In the genomic region with DNA sequence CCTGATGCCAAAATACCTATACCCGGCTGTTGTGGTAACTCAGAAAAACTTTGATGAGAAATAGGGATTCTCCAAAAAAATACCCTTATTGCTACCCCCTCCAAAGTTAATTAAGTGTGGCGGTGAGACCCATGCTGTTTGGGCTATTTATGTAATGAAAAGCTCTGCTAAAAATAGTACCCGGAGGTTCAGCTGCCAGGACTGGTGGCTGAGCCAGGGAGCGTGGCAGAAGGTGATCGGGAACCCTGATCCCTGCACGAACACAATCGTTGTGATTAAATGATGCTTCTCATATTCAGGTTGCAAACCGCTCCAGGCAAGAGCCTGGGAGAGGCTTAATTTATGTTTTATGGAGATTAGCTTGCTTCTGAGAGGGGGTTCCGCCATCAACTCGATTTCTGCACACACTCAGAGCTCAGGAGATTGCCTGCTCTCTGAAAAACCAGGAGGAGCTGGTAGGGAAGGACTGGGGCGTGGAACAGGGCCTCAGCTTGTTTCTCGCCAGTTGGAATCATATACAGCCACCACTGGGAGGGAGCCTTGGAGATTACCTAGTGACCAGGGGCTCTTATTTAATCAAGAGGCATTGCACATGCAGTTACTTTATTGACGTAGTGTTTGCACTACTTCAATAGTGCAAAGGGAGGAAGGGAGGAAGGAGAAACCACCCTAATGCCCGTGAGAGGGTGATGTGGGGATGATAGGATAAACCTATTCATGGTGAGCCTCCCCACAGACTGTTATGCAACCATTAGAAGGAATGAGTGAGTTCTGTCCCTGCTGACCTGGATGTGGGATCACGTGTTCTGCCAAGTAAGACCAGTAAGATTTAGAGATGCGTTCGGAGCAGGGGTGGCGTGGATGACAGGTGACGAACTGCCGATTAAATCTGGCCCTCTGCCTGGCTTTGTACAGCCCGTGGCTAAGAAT, we compare ENCODE assay signal across 21 cellular contexts. TPM values are rescaled to one million over a fixed set of nuclear protein-coding genes. Genes with fewer than 3 reads are reported as not detected.
A peak's percentile ranks its signal among the peaks of the same experiment; 100 is the strongest.
DNase-seq lines count a peak whose midpoint lies in the region; ATAC-seq, FAIRE-seq and TF ChIP-seq lines count a peak whose summit lies in the region.
"Had no signal": no experiment of that assay in that cellular context is flagged by ENCODE, and none has a peak within 500 bp of the region (broad histone marks: within the 10 kb centered on the region; RNA-seq: fewer than 3 reads in every experiment).

No MANE protein-coding gene starts in this region.

- H4K20me1 ChIP-seq in BLaER1 treated with 17β-estradiol and CSF1 and Interleukin-3, amounts not matched to agents 10 nM and 100 nM = peaks cover 29 to 76% (median 57%) of the 10 kb centered on the region in 11 experiments; a peak in 20 of 22 replicates

- H3K9ac ChIP-seq in BLaER1 treated with 17β-estradiol and CSF1 and Interleukin-3, amounts not matched to agents 10 nM and 100 nM = peak overlapping the region in 3 of 11 experiments; percentile 14 to 37 (median 37); a peak in 3 of 22 replicates

- H3K4me3 Mint-ChIP-seq in dendritic cell treated with granulocyte-macrophage colony-stimulating factor and Interleukin-4, amounts not matched to agents 40 ng/mL and 50 ng/mL, for 4 days = no peak overlapping the region
- no peak overlapping the region for H3K4me3 Mint-ChIP-seq in naive thymus-derived CD4-positive, alpha-beta T cell
- H3K4me3 Mint-ChIP-seq: neural crest cell had no signal

- ATAC-seq in naive thymus-derived CD4-positive, alpha-beta T cell = no peak
- ATAC-seq in HG02763 (IDR thresholded peaks at IDR 0.05; ENCODE audit: unreplicated experiment) = no peak
- ATAC-seq: GM12878 had no signal

- CTCF ChIA-PET in naive thymus-derived CD4-positive, alpha-beta T cell (lab: Charles Lee) = interaction anchor here (0.6 kb wide), 1 partner anchor 20 kb away, joined by 3 read pairs; no protein-coding TSS in a partner anchor
- CTCF ChIA-PET in HEK293T (lab: Yijun Ruan, JAX) = interaction anchor here (0.9 to 1.4 kb wide), 3 partner anchors 9 to 147 kb away, joined by 3 to 4 read pairs (median 3); no protein-coding TSS in a partner anchor

- intact Hi-C loops in dendritic cell treated with granulocyte-macrophage colony-stimulating factor and Interleukin-4, amounts not matched to agents 40 ng/mL and 50 ng/mL, for 4 days (cut with micrococcal nuclease) = no loop called here
- intact Hi-C loops in naive thymus-derived CD4-positive, alpha-beta T cell (cut with micrococcal nuclease) = no loop called here

- H3K9me3 ChIP-seq in BLaER1 treated with 17β-estradiol and CSF1 and Interleukin-3, amounts not matched to agents 10 nM and 100 nM (replicated peaks in 1 of 11) = no peaks in the 10 kb centered on the region
- H3K9me3 ChIP-seq in naive thymus-derived CD4-positive, alpha-beta T cell (ENCODE audit: control insufficient read depth in 2 of 3, low read length in 3 of 3) = no peaks in the 10 kb centered on the region

- no peak for FAIRE-seq in frontal cortex (lab: Jason Lieb, UNC)
- FAIRE-seq: GM12878, H1, HTR-8/SVneo, urothelium cell line had no signal

- no peaks in the 10 kb centered on the region for H3K9me3 Mint-ChIP-seq in dendritic cell treated with granulocyte-macrophage colony-stimulating factor and Interleukin-4, amounts not matched to agents 40 ng/mL and 50 ng/mL, for 4 days
- H3K9me3 Mint-ChIP-seq in naive thymus-derived CD4-positive, alpha-beta T cell = no peaks in the 10 kb centered on the region
- H3K9me3 Mint-ChIP-seq: neural crest cell had no signal

- peak overlapping the region; percentile 45 for H3K27ac Mint-ChIP-seq in dendritic cell treated with granulocyte-macrophage colony-stimulating factor and Interleukin-4, amounts not matched to agents 40 ng/mL and 50 ng/mL, for 4 days
- peak overlapping the region in 5 of 9 donors; percentile 12 to 70 (median 63) for H3K27ac Mint-ChIP-seq in naive thymus-derived CD4-positive, alpha-beta T cell

- H3K27me3 Mint-ChIP-seq in dendritic cell treated with granulocyte-macrophage colony-stimulating factor and Interleukin-4, amounts not matched to agents 40 ng/mL and 50 ng/mL, for 4 days = no peaks in the 10 kb centered on the region
- no peaks in the 10 kb centered on the region for H3K27me3 Mint-ChIP-seq in naive thymus-derived CD4-positive, alpha-beta T cell

- H3K4me1 Mint-ChIP-seq in dendritic cell treated with granulocyte-macrophage colony-stimulating factor and Interleukin-4, amounts not matched to agents 40 ng/mL and 50 ng/mL, for 4 days (ENCODE audit: low read depth) = peaks cover 57% of the 10 kb centered on the region
- peaks cover 40 to 93% (median 72%) of the 10 kb centered on the region in 7 donors for H3K4me1 Mint-ChIP-seq in naive thymus-derived CD4-positive, alpha-beta T cell
- H3K4me1 Mint-ChIP-seq: neural crest cell had no signal

- H3K27ac ChIP-seq in BLaER1 treated with 17β-estradiol and CSF1 and Interleukin-3, amounts not matched to agents 10 nM and 100 nM = peak overlapping the region in 5 of 11 experiments; percentile 4 to 42 (median 11); a peak in 6 of 22 replicates
- no peak overlapping the region for H3K27ac ChIP-seq in naive thymus-derived CD4-positive, alpha-beta T cell (ENCODE audit: low read depth, low read length)
- H3K27ac ChIP-seq: skin epidermis had no signal

- peak overlapping the region; percentile 67 to 85 (median 78) for H3K4me2 ChIP-seq in BLaER1 treated with 17β-estradiol and CSF1 and Interleukin-3, amounts not matched to agents 10 nM and 100 nM

- H3K27me3 ChIP-seq in BLaER1 treated with 17β-estradiol and CSF1 and Interleukin-3, amounts not matched to agents 10 nM and 100 nM = no peaks in the 10 kb centered on the region
- H3K27me3 ChIP-seq in naive thymus-derived CD4-positive, alpha-beta T cell (ENCODE audit: control insufficient read depth in 2 of 2, insufficient read depth in 2 of 2, low read length in 2 of 2) = no peaks in the 10 kb centered on the region

- POLR2A ChIA-PET in naive thymus-derived CD4-positive, alpha-beta T cell (lab: Charles Lee) = interaction anchor here (1.0 kb wide), 1 partner anchor 10 kb away, joined by 3 read pairs; no protein-coding TSS in a partner anchor
- POLR2A ChIA-PET in HEK293T (lab: Yijun Ruan, JAX) = no interaction called here

- H3K4me3 ChIP-seq in BLaER1 treated with 17β-estradiol and CSF1 and Interleukin-3, amounts not matched to agents 10 nM and 100 nM = no peak overlapping the region; a peak in 1 of 20 replicates
- H3K4me3 ChIP-seq in naive thymus-derived CD4-positive, alpha-beta T cell (ENCODE audit: low read length) = no peak overlapping the region
- H3K4me3 ChIP-seq: GM12878, skin epidermis had no signal

- H3K4me1 ChIP-seq in BLaER1 treated with 17β-estradiol and CSF1 and Interleukin-3, amounts not matched to agents 10 nM and 100 nM = peaks cover 74 to 100% (median 93%) of the 10 kb centered on the region in 10 experiments
- H3K4me1 ChIP-seq in naive thymus-derived CD4-positive, alpha-beta T cell (ENCODE audit: control insufficient read depth in 2 of 2, insufficient read depth in 2 of 2, low read length in 2 of 2) = peaks cover 0 to 20% of the 10 kb centered on the region in 2 donors

- DNase-seq in NCI-H526 (lab: John Stamatoyannopoulos, UW) (peak; percentile 21 to 39), frontal cortex (ENCODE audit: low spot score in 2 of 2) (no peak), HEK293T (ENCODE audit: extremely low spot score) (no peak), NCI-H2171 treated with DMSO at 0.1 percent for 48 hours (lab: John Stamatoyannopoulos, UW) (no peak)
- DNase-seq in naive thymus-derived CD4-positive, alpha-beta T cell = no peak
- DNase-seq: activated CD8-positive, alpha-beta memory T cell treated with anti-CD3 and anti-CD28 coated beads, Interleukin-2, amount 50 U/mL, for 48 hours; effector memory CD4-positive, alpha-beta T cell; NK-92 treated with Interleukin-12 subunit alpha and Interleukin-12 subunit beta, amount 100 ng/mL, for 24 hours; SHP77 treated with DMSO at 0.1 percent for 48 hours; stimulated activated naive CD4-positive, alpha-beta T cell treated with Interleukin-2 at 50 U/mL for 16 hours had no signal

- peaks cover 71% of the 10 kb centered on the region for H3K36me3 Mint-ChIP-seq in dendritic cell treated with granulocyte-macrophage colony-stimulating factor and Interleukin-4, amounts not matched to agents 40 ng/mL and 50 ng/mL, for 4 days (ENCODE audit: low read depth)
- H3K36me3 Mint-ChIP-seq in naive thymus-derived CD4-positive, alpha-beta T cell = peaks cover 7 to 33% (median 18%) of the 10 kb centered on the region in 5 donors

- H3K36me3 ChIP-seq in BLaER1 treated with 17β-estradiol and CSF1 and Interleukin-3, amounts not matched to agents 10 nM and 100 nM = peaks cover 34 to 72% (median 42%) of the 10 kb centered on the region in 11 experiments
- peaks cover 0 to 40% (median 10%) of the 10 kb centered on the region in 3 experiments for H3K36me3 ChIP-seq in naive thymus-derived CD4-positive, alpha-beta T cell (ENCODE audit: control insufficient read depth in 2 of 3, insufficient read depth in 3 of 3, low read length in 3 of 3)

TF ChIP-seq in HEK293T, 16 proteins besides CTCF, POLR2A, EP300 and RAD21:
- TF ChIP-seq SUZ12 (IDR thresholded peaks at IDR 0.05) = no peak
- TF ChIP-seq FOXA1 (IDR thresholded peaks at IDR 0.05) = no peak
- no peak for TF ChIP-seq ELF4 (IDR thresholded peaks at IDR 0.05)
- no peak for TF ChIP-seq CTBP1 (IDR thresholded peaks at IDR 0.05; ENCODE audit: borderline replicate concordance)
- TF ChIP-seq SP1 (IDR thresholded peaks at IDR 0.05) = no peak
- TF ChIP-seq BHLHE40 (IDR thresholded peaks at IDR 0.05; ENCODE audit: borderline replicate concordance) = no peak

RNA-seq across cellular contexts. Expression of a gene that starts 23.4 kb away (rescaled TPM):
- 10 to 100 TPM in 3 of 5 experiments, 1 to 10 TPM in 2; 5.6 to 26.3 (median 12.9) TPM for total RNA-seq in naive thymus-derived CD4-positive, alpha-beta T cell
- 1 to 10 TPM; 5.0 to 8.0 TPM for polyA plus RNA-seq in naive thymus-derived CD4-positive, alpha-beta T cell
- total RNA-seq in frontal cortex = 3.3 TPM
- total RNA-seq: lung microvascular endothelial cell had no signal
- polyA plus RNA-seq: AG04450 had no signal

Comparison
In these comparisons a context has a peak if more than half of its experiments do, and no peak if none do; other contexts are left out.
1. DNase-seq: peak in NCI-H526 (2 of 2); none in naive thymus-derived CD4-positive, alpha-beta T cell (0 of 9), frontal cortex (0 of 2), HEK293T (single experiment) and NCI-H2171 treated with DMSO at 0.1 percent for 48 hours (single experiment).